Comparison of ENCODE assay signal across 14 cellular contexts in the genomic region with DNA sequence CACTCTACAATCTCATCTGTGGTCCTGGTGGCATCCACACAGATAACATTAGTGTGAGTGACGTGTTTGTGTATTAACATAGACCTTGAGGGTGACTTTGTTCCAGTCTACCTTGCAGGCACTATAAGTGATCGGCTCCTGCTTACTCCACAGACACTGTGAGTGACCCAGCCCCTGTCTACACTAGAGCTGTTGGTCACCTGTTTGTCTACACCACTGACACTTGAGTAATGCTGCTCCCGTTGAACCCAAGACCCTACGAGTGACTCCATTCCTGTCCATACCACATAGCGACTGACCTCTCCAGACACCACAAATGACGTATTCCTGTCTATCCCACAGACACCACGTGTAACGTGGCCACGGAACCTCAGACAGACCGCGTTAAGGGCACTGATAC. TPM values are rescaled to one million over a fixed set of nuclear protein-coding genes. Genes with fewer than 3 reads are reported as not detected.
DNase-seq lines count a peak whose midpoint lies in the region; ATAC-seq lines count a peak whose summit lies in the region.
"Not testable (repeated sequence)": the region's sequence is repeated elsewhere in the genome, so short reads cannot be mapped to it uniquely, and the experiment has no call there.
"Had no signal": no experiment of that assay in that cellular context is flagged by ENCODE, and none has a peak within 500 bp of the region (broad histone marks: within the 10 kb centered on the region; RNA-seq: fewer than 3 reads in every experiment).

No MANE protein-coding gene starts in this region.

- H3K4me1 ChIP-seq in naive thymus-derived CD4-positive, alpha-beta T cell (ENCODE audit: control insufficient read depth in 2 of 2, insufficient read depth in 2 of 2, low read length in 2 of 2): not testable (repeated sequence)

- not testable (repeated sequence) for H3K27me3 ChIP-seq in naive thymus-derived CD4-positive, alpha-beta T cell (ENCODE audit: control insufficient read depth in 2 of 2, insufficient read depth in 2 of 2, low read length in 2 of 2)

- not testable (repeated sequence) for H3K27ac ChIP-seq in naive thymus-derived CD4-positive, alpha-beta T cell (ENCODE audit: low read depth, low read length)

- ATAC-seq in activated CD4-positive, CD25-positive, alpha-beta regulatory T cell treated with anti-CD3 and anti-CD28 coated beads, Interleukin-2, amount 50 U/mL, for 24 hours: peak; percentile 28 to 41
- ATAC-seq in activated naive CD8-positive, alpha-beta T cell treated with anti-CD3 and anti-CD28 coated beads, Interleukin-2, amount 50 U/mL, for 24 hours: peak; percentile 7
- peak; percentile 37 for ATAC-seq in central memory CD8-positive, alpha-beta T cell (replicated peaks; ENCODE audit: extremely low read depth, poor library complexity, severe bottlenecking)
- ATAC-seq in naive thymus-derived CD4-positive, alpha-beta T cell: peak; percentile 12
- peak; percentile 48 to 50 for ATAC-seq in natural killer cell treated with Interleukin-12 subunit alpha and Interleukin-12 subunit beta and Interleukin-15 and Interleukin-18, amount 100 ng/mL, for 72 hours
- ATAC-seq in stimulated activated naive CD8-positive, alpha-beta T cell treated with anti-CD3 and anti-CD28 coated beads, Interleukin-15, amount 100 ng/mL, for 72 hours: peak; percentile 5

- not testable (repeated sequence) for DNase-seq in activated naive CD8-positive, alpha-beta T cell treated with anti-CD3 and anti-CD28 coated beads, Interleukin-2, amount 50 U/mL, for 24 hours; central memory CD8-positive, alpha-beta T cell (ENCODE audit: low spot score in 2 of 2); naive thymus-derived CD4-positive, alpha-beta T cell; natural killer cell treated with Interleukin-12 subunit alpha and Interleukin-12 subunit beta and Interleukin-15 and Interleukin-18, amount 100 ng/mL, for 72 hours (ENCODE audit: low spot score); stimulated activated naive CD8-positive, alpha-beta T cell treated with anti-CD3 and anti-CD28 coated beads, Interleukin-15, amount 100 ng/mL, for 72 hours

- H3K27me3 Mint-ChIP-seq in activated naive CD8-positive, alpha-beta T cell treated with anti-CD3 and anti-CD28 coated beads, Interleukin-2, amount 50 U/mL, for 24 hours; central memory CD8-positive, alpha-beta T cell; naive thymus-derived CD4-positive, alpha-beta T cell; natural killer cell treated with Interleukin-12 subunit alpha and Interleukin-12 subunit beta and Interleukin-15 and Interleukin-18, amount 100 ng/mL, for 72 hours; stimulated activated naive CD8-positive, alpha-beta T cell treated with anti-CD3 and anti-CD28 coated beads, Interleukin-15, amount 100 ng/mL, for 72 hours: not testable (repeated sequence)

- not testable (repeated sequence) for H3K4me3 Mint-ChIP-seq in activated naive CD8-positive, alpha-beta T cell treated with anti-CD3 and anti-CD28 coated beads, Interleukin-2, amount 50 U/mL, for 24 hours; central memory CD8-positive, alpha-beta T cell; naive thymus-derived CD4-positive, alpha-beta T cell; natural killer cell treated with Interleukin-12 subunit alpha and Interleukin-12 subunit beta and Interleukin-15 and Interleukin-18, amount 100 ng/mL, for 72 hours; stimulated activated naive CD8-positive, alpha-beta T cell treated with anti-CD3 and anti-CD28 coated beads, Interleukin-15, amount 100 ng/mL, for 72 hours

- H3K9me3 Mint-ChIP-seq in activated naive CD8-positive, alpha-beta T cell treated with anti-CD3 and anti-CD28 coated beads, Interleukin-2, amount 50 U/mL, for 24 hours; central memory CD8-positive, alpha-beta T cell; naive thymus-derived CD4-positive, alpha-beta T cell; natural killer cell treated with Interleukin-12 subunit alpha and Interleukin-12 subunit beta and Interleukin-15 and Interleukin-18, amount 100 ng/mL, for 72 hours; stimulated activated naive CD8-positive, alpha-beta T cell treated with anti-CD3 and anti-CD28 coated beads, Interleukin-15, amount 100 ng/mL, for 72 hours: not testable (repeated sequence)

- POLR2A ChIA-PET in naive thymus-derived CD4-positive, alpha-beta T cell (lab: Charles Lee): not testable (repeated sequence)

- not testable (repeated sequence) for H3K36me3 ChIP-seq in naive thymus-derived CD4-positive, alpha-beta T cell (ENCODE audit: control insufficient read depth in 2 of 3, insufficient read depth in 3 of 3, low read length in 3 of 3)

- H3K36me3 Mint-ChIP-seq in activated naive CD8-positive, alpha-beta T cell treated with anti-CD3 and anti-CD28 coated beads, Interleukin-2, amount 50 U/mL, for 24 hours (ENCODE audit: low read depth); central memory CD8-positive, alpha-beta T cell (ENCODE audit: insufficient read depth); naive thymus-derived CD4-positive, alpha-beta T cell; natural killer cell treated with Interleukin-12 subunit alpha and Interleukin-12 subunit beta and Interleukin-15 and Interleukin-18, amount 100 ng/mL, for 72 hours: not testable (repeated sequence)

- intact Hi-C loops in naive thymus-derived CD4-positive, alpha-beta T cell (cut with micrococcal nuclease): not testable (repeated sequence)

- H3K27ac Mint-ChIP-seq in activated naive CD8-positive, alpha-beta T cell treated with anti-CD3 and anti-CD28 coated beads, Interleukin-2, amount 50 U/mL, for 24 hours; central memory CD8-positive, alpha-beta T cell (ENCODE audit: low read depth); naive thymus-derived CD4-positive, alpha-beta T cell; natural killer cell treated with Interleukin-12 subunit alpha and Interleukin-12 subunit beta and Interleukin-15 and Interleukin-18, amount 100 ng/mL, for 72 hours; stimulated activated naive CD8-positive, alpha-beta T cell treated with anti-CD3 and anti-CD28 coated beads, Interleukin-15, amount 100 ng/mL, for 72 hours: not testable (repeated sequence)

- not testable (repeated sequence) for H3K9me3 ChIP-seq in naive thymus-derived CD4-positive, alpha-beta T cell (ENCODE audit: control insufficient read depth in 2 of 3, low read length in 3 of 3)

- not testable (repeated sequence) for H3K4me1 Mint-ChIP-seq in activated naive CD8-positive, alpha-beta T cell treated with anti-CD3 and anti-CD28 coated beads, Interleukin-2, amount 50 U/mL, for 24 hours; central memory CD8-positive, alpha-beta T cell; naive thymus-derived CD4-positive, alpha-beta T cell; natural killer cell treated with Interleukin-12 subunit alpha and Interleukin-12 subunit beta and Interleukin-15 and Interleukin-18, amount 100 ng/mL, for 72 hours (ENCODE audit: low read depth in 2 of 2); stimulated activated naive CD8-positive, alpha-beta T cell treated with anti-CD3 and anti-CD28 coated beads, Interleukin-15, amount 100 ng/mL, for 72 hours

- not testable (repeated sequence) for H3K4me3 ChIP-seq in naive thymus-derived CD4-positive, alpha-beta T cell (ENCODE audit: low read length)

- CTCF ChIA-PET in naive thymus-derived CD4-positive, alpha-beta T cell (lab: Charles Lee): not testable (repeated sequence)

RNA-seq across cellular contexts. Expression of gene ARHGEF35, which starts 1.9 kb away (rescaled TPM):
- 1 to 10 TPM in 4 of 5 experiments, under 1 TPM in 1; 0.34 to 4.4 (median 2.5) TPM for total RNA-seq in naive thymus-derived CD4-positive, alpha-beta T cell
- 1 to 10 TPM; 1.7 to 2.1 TPM for polyA plus RNA-seq in naive thymus-derived CD4-positive, alpha-beta T cell
- total RNA-seq in natural killer cell treated with Interleukin-12 subunit alpha and Interleukin-12 subunit beta and Interleukin-15 and Interleukin-18, amount 100 ng/mL, for 72 hours: 1 to 10 TPM in 1 of 2 donors, not detected in 1; 1.2 TPM
- total RNA-seq: A172 had no signal

RNA-seq across cellular contexts. Expression of gene CTAGE4, which starts 10.5 kb away (rescaled TPM):
- total RNA-seq in naive thymus-derived CD4-positive, alpha-beta T cell: 1 to 10 TPM in 4 of 5 experiments, not detected in 1; 1.2 to 6.0 (median 3.4) TPM
- under 1 TPM in 1 of 2 donors, not detected in 1; 0.29 TPM for polyA plus RNA-seq in naive thymus-derived CD4-positive, alpha-beta T cell
- total RNA-seq in natural killer cell treated with Interleukin-12 subunit alpha and Interleukin-12 subunit beta and Interleukin-15 and Interleukin-18, amount 100 ng/mL, for 72 hours: 1 to 10 TPM in 1 of 2 donors, under 1 TPM in 1; 0.38 to 1.7 TPM
- total RNA-seq: A172, B cell, Caco-2 had no signal

RNA-seq across cellular contexts. Expression of gene OR2A42, which starts 45.6 kb away (rescaled TPM):
- total RNA-seq in naive thymus-derived CD4-positive, alpha-beta T cell: under 1 TPM in 3 of 5 experiments, not detected in 2; 0.07 to 0.22 (median 0.13) TPM
- not detected for polyA plus RNA-seq in naive thymus-derived CD4-positive, alpha-beta T cell
- not detected for total RNA-seq in natural killer cell treated with Interleukin-12 subunit alpha and Interleukin-12 subunit beta and Interleukin-15 and Interleukin-18, amount 100 ng/mL, for 72 hours
- total RNA-seq: A172; Caco-2; Calu3; CD4-positive, alpha-beta T cell; CD8-positive, alpha-beta T cell had no signal
- polyA plus RNA-seq: A549, BJ had no signal
